In genomic region chrX:153836921-153837320, GRCh38 we compare ENCODE assay signal across 1 cellular context.
TF ChIP-seq lines count a peak whose summit lies in the region.

No MANE protein-coding gene starts in this region.

TF ChIP-seq in K562, 482 proteins besides CTCF, POLR2A, EP300 and RAD21:
- TF ChIP-seq ILF3 (IDR thresholded peaks at IDR 0.05; ENCODE audit: borderline replicate concordance) (no peak), LEF1 (IDR thresholded peaks at IDR 0.05) (no peak), HIVEP1 (CRISPR knock-in tag; IDR thresholded peaks at IDR 0.05) (no peak), CEBPG (CRISPR knock-in tag; IDR thresholded peaks at IDR 0.05) (no peak), CEBPG (tag; conservative IDR thresholded peaks at IDR 0.05 in 1 of 2, IDR thresholded peaks at IDR 0.05 in 1 of 2) (peak in 1 of 2 experiments; percentile 45; a peak in 1 of 4 replicates), CEBPB (tag; IDR thresholded peaks at IDR 0.05) (peak; percentile 77), CBFA2T3 (IDR thresholded peaks at IDR 0.05) (no peak), HEY1 (CRISPR knock-in tag; IDR thresholded peaks at IDR 0.05; ENCODE audit: borderline replicate concordance) (no peak)
- TF ChIP-seq, protein P1, sequence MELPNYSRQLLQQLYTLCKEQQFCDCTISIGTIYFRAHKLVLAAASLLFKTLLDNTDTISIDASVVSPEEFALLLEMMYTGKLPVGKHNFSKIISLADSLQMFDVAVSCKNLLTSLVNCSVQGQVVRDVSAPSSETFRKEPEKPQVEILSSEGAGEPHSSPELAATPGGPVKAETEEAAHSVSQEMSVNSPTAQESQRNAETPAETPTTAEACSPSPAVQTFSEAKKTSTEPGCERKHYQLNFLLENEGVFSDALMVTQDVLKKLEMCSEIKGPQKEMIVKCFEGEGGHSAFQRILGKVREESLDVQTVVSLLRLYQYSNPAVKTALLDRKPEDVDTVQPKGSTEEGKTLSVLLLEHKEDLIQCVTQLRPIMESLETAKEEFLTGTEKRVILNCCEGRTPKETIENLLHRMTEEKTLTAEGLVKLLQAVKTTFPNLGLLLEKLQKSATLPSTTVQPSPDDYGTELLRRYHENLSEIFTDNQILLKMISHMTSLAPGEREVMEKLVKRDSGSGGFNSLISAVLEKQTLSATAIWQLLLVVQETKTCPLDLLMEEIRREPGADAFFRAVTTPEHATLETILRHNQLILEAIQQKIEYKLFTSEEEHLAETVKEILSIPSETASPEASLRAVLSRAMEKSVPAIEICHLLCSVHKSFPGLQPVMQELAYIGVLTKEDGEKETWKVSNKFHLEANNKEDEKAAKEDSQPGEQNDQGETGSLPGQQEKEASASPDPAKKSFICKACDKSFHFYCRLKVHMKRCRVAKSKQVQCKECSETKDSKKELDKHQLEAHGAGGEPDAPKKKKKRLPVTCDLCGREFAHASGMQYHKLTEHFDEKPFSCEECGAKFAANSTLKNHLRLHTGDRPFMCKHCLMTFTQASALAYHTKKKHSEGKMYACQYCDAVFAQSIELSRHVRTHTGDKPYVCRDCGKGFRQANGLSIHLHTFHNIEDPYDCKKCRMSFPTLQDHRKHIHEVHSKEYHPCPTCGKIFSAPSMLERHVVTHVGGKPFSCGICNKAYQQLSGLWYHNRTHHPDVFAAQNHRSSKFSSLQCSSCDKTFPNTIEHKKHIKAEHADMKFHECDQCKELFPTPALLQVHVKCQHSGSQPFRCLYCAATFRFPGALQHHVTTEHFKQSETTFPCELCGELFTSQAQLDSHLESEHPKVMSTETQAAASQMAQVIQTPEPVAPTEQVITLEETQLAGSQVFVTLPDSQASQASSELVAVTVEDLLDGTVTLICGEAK (IDR thresholded peaks at IDR 0.05), result no peak
- TF ChIP-seq, protein P1 (CRISPR knock-in tag; IDR thresholded peaks at IDR 0.05), result no peak
